ENCODE assay signal across 8 cellular contexts in the genomic region with DNA sequence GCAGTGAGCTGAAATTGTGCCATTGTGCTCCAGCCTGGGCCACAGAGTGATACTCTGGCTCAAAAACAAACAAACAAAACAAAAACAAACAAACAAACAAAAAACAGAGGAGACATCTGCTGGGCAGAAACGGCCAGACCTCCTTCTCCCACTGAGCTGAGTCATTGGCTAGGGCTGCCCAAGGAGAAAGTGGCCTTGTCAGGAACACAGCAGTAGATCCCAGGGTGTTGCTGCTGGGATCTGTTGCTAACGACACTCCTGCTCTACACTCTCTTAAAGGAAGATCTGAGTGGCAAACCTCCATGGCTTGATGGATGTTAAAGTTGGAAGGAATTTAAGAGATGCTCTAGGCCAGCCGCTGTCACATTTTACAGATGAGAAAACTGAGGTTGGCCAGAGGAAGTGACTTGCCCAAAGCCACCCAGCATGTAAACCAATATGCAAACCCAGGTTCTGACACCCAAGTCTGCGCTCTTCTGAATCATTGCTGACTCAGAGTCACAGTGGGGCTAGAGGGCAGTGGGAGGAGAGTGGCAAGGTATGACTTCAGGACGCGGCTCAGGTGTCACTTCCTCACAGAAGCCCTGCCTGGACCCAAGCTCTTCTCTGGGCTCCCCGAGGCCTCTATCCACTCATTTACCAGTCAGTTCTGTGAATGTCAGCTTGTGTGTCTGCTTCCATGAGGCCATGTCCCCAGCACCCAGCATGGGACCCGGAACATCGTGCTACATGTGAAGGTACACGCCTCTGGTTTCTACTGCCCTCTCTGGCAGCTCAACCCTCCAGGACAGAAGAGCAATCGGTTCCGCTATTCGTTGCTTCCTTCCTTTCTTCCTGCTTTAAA. TPM values are rescaled to one million over a fixed set of nuclear protein-coding genes. Genes with fewer than 3 reads are reported as not detected.
DNase-seq lines count a peak whose midpoint lies in the region; ATAC-seq and TF ChIP-seq lines count a peak whose summit lies in the region.

No MANE protein-coding gene starts in this region.

- peak overlapping the region; percentile 84 for H3K27ac Mint-ChIP-seq in activated CD4-positive, alpha-beta memory T cell treated with anti-CD3 and anti-CD28 coated beads, Interleukin-2, amount 10 ng/mL, durations not matched to agents 7 days and 5 days

- H3K27ac ChIP-seq in tibial artery, result no peak overlapping the region

- ATAC-seq in GM19467 (IDR thresholded peaks at IDR 0.05; ENCODE audit: unreplicated experiment) (peak; percentile 57), HG03565 (IDR thresholded peaks at IDR 0.05; ENCODE audit: unreplicated experiment) (peak; percentile 86)

- H3K4me1 ChIP-seq in tibial artery, result peaks cover 0 to 3% (median 0%) of the 10 kb centered on the region in 4 donors

- H3K36me3 Mint-ChIP-seq in activated CD4-positive, alpha-beta memory T cell treated with anti-CD3 and anti-CD28 coated beads, Interleukin-2, amount 10 ng/mL, durations not matched to agents 7 days and 5 days (ENCODE audit: low read depth), result no peaks in the 10 kb centered on the region

- DNase-seq in EH (ENCODE audit: low read depth), result peak; percentile 25
- DNase-seq in activated CD4-positive, alpha-beta memory T cell treated with anti-CD3 and anti-CD28 coated beads, Interleukin-2, amount 10 ng/mL, durations not matched to agents 7 days and 5 days, result peak; percentile 80
- DNase-seq in stimulated activated CD4-positive, alpha-beta T cell treated with anti-CD3 and anti-CD28 coated beads, Interleukin-2, amount 100 ng/mL, for 24 hours, result peak; percentile 37 to 54
- no peak for DNase-seq in DMS114 treated with DMSO at 0.1 percent for 48 hours (lab: John Stamatoyannopoulos, UW; ENCODE audit: unreplicated experiment)
- DNase-seq in NCI-H2029 treated with DMSO at 0.1 percent for 48 hours (lab: John Stamatoyannopoulos, UW), result no peak
- no peak for DNase-seq in tibial artery

- H3K27me3 Mint-ChIP-seq in activated CD4-positive, alpha-beta memory T cell treated with anti-CD3 and anti-CD28 coated beads, Interleukin-2, amount 10 ng/mL, durations not matched to agents 7 days and 5 days, result no peaks in the 10 kb centered on the region

- POLR2A ChIA-PET in activated CD4-positive, alpha-beta memory T cell treated with anti-CD3 and anti-CD28 coated beads, Interleukin-2, amount 10 ng/mL, durations not matched to agents 7 days and 5 days (lab: Charles Lee), result interaction anchor here (0.6 to 4.2 kb wide), 8 partner anchors 8 to 261 kb away, joined by 3 to 20 read pairs (median 4); a partner anchor contains a TSS

- TF ChIP-seq CTCF in tibial artery (IDR thresholded peaks at IDR 0.05), result no peak

- peak overlapping the region; percentile 45 for H3K4me3 Mint-ChIP-seq in activated CD4-positive, alpha-beta memory T cell treated with anti-CD3 and anti-CD28 coated beads, Interleukin-2, amount 10 ng/mL, durations not matched to agents 7 days and 5 days

- no peaks in the 10 kb centered on the region for H3K27me3 ChIP-seq in tibial artery

- H3K4me1 Mint-ChIP-seq in activated CD4-positive, alpha-beta memory T cell treated with anti-CD3 and anti-CD28 coated beads, Interleukin-2, amount 10 ng/mL, durations not matched to agents 7 days and 5 days, result peaks cover 59% of the 10 kb centered on the region

- no peaks in the 10 kb centered on the region for H3K9me3 Mint-ChIP-seq in activated CD4-positive, alpha-beta memory T cell treated with anti-CD3 and anti-CD28 coated beads, Interleukin-2, amount 10 ng/mL, durations not matched to agents 7 days and 5 days

- no peaks in the 10 kb centered on the region for H3K36me3 ChIP-seq in tibial artery

- no peaks in the 10 kb centered on the region for H3K9me3 ChIP-seq in tibial artery

- CTCF ChIA-PET in activated CD4-positive, alpha-beta memory T cell treated with anti-CD3 and anti-CD28 coated beads, Interleukin-2, amount 10 ng/mL, durations not matched to agents 7 days and 5 days (lab: Charles Lee), result interaction anchor here (1.0 to 10.6 kb wide), 8 partner anchors 12 to 261 kb away, joined by 3 to 159 read pairs (median 5); a partner anchor contains a TSS

- H3K4me3 ChIP-seq in tibial artery, result no peak overlapping the region

- intact Hi-C loops in tibial artery (cut with DNase I; ENCODE audit: low total_unique reads), result no loop called here

RNA-seq across cellular contexts. Expression of a gene that starts 11.3 kb away (rescaled TPM):
- 100 to 1,000 TPM; 107 to 109 TPM for total RNA-seq in activated CD4-positive, alpha-beta memory T cell treated with anti-CD3 and anti-CD28 coated beads, Interleukin-2, amount 10 ng/mL, durations not matched to agents 7 days and 5 days

RNA-seq across cellular contexts. Expression of a gene that starts 25.0 kb away (rescaled TPM):
- 10 to 100 TPM; 12.2 to 13.3 TPM for total RNA-seq in activated CD4-positive, alpha-beta memory T cell treated with anti-CD3 and anti-CD28 coated beads, Interleukin-2, amount 10 ng/mL, durations not matched to agents 7 days and 5 days

Comparison
In these comparisons a context has a peak if more than half of its experiments do, and no peak if none do; other contexts are left out.
1. DNase-seq: peak in EH (single experiment), activated CD4-positive, alpha-beta memory T cell treated with anti-CD3 and anti-CD28 coated beads, Interleukin-2, amount 10 ng/mL, durations not matched to agents 7 days and 5 days (single experiment) and stimulated activated CD4-positive, alpha-beta T cell treated with anti-CD3 and anti-CD28 coated beads, Interleukin-2, amount 100 ng/mL, for 24 hours (2 of 2); none in DMS114 treated with DMSO at 0.1 percent for 48 hours (single experiment), NCI-H2029 treated with DMSO at 0.1 percent for 48 hours (single experiment) and tibial artery (0 of 2).